17 cellular contexts compared by ENCODE assay signal in the genomic region with DNA sequence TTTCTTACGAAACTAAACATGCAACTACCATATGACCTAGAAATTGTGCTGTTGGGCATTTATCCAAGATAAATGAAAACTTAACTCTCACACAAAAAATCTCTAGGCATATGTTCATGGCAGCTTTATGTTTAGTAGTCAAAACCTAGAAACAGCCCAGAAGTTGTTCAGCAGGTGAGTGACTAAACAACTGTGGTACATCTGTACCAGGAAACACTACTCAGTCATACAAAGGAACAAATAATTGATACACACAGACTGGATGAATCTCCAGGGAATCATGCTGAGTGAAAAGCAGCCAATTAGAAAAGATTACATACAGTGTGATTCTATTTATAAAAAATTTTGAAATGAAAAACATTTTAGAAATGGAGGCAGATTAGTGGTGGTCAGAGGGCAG. TPM values are rescaled to one million over a fixed set of nuclear protein-coding genes. Genes with fewer than 3 reads are reported as not detected.
DNase-seq lines count a peak whose midpoint lies in the region; ATAC-seq and TF ChIP-seq lines count a peak whose summit lies in the region.
"Had no signal": no experiment of that assay in that cellular context is flagged by ENCODE, and none has a peak within 500 bp of the region (broad histone marks: within the 10 kb centered on the region; RNA-seq: fewer than 3 reads in every experiment).

No MANE protein-coding gene starts in this region.

- DNase-seq in MCF 10A (ENCODE audit: unreplicated experiment) (peak; percentile 11), breast epithelium (ENCODE audit: low spot score in 2 of 2) (no peak), choroid plexus epithelial cell (ENCODE audit: low read depth) (peak; percentile 59), fibroblast of the conjunctiva (ENCODE audit: low read depth) (peak; percentile 13), colonic mucosa (no peak), GM13977 (ENCODE audit: low spot score) (no peak)
- DNase-seq: CD4-positive, alpha-beta memory T cell; GF-D8; HCEC 1CT; NCI-H1105; NCI-H1694 treated with DMSO at 0.1 percent for 48 hours; NCI-H2107; NCI-H226; NCI-H524 treated with DMSO at 0.1 percent for 48 hours; SJCRH30 had no signal

- TF ChIP-seq CTCF in MCF 10A (IDR thresholded peaks at IDR 0.05; ENCODE audit: unreplicated experiment) (no peak), breast epithelium (IDR thresholded peaks at IDR 0.05) (no peak), choroid plexus epithelial cell (conservative IDR thresholded peaks at IDR 0.05; ENCODE audit: low read depth, low read length) (no peak), colonic mucosa (IDR thresholded peaks at IDR 0.05) (no peak), GM13977 (IDR thresholded peaks at IDR 0.05; ENCODE audit: extremely low read depth, insufficient read depth, missing control alignments) (no peak)

- H3K36me3 ChIP-seq in breast epithelium (peaks cover 2% of the 10 kb centered on the region), colonic mucosa (no peaks in the 10 kb centered on the region)
- H3K36me3 ChIP-seq: SJCRH30 had no signal

- no peaks in the 10 kb centered on the region for H3K4me1 Mint-ChIP-seq in MCF 10A (ENCODE audit: insufficient read depth, unreplicated experiment)
- H3K4me1 Mint-ChIP-seq: CD4-positive, alpha-beta memory T cell; GM23338 had no signal

- in situ Hi-C loops in GM13977 (cut with MboI; ENCODE audit: low pct_unique_long_range_greater_than_20kb, low sequenced_read_pairs, unreplicated experiment): no loop called here

- POLR2A ChIA-PET in MCF 10A (lab: Yijun Ruan, JAX): no interaction called here

- H3K4me3 ChIP-seq in breast epithelium (no peak overlapping the region), choroid plexus epithelial cell (ENCODE audit: low read depth, low read length) (no peak overlapping the region), colonic mucosa (no peak overlapping the region)
- H3K4me3 ChIP-seq: GM23338, SJCRH30 had no signal

- ATAC-seq in HG02938 (IDR thresholded peaks at IDR 0.05; ENCODE audit: unreplicated experiment): no peak
- ATAC-seq: GM23338 had no signal

- no peak overlapping the region for H3K27ac Mint-ChIP-seq in MCF 10A (ENCODE audit: low read depth, unreplicated experiment)
- H3K27ac Mint-ChIP-seq: GM23338 had no signal

- no peaks in the 10 kb centered on the region for H3K9me3 ChIP-seq in breast epithelium
- no peaks in the 10 kb centered on the region for H3K9me3 ChIP-seq in colonic mucosa
- H3K9me3 ChIP-seq: SJCRH30 had no signal

- no peak overlapping the region for H3K4me3 Mint-ChIP-seq in MCF 10A (ENCODE audit: unreplicated experiment)
- H3K4me3 Mint-ChIP-seq: CD4-positive, alpha-beta memory T cell; GM23338 had no signal

- H3K4me1 ChIP-seq in breast epithelium (no peaks in the 10 kb centered on the region), colonic mucosa (no peaks in the 10 kb centered on the region)
- H3K4me1 ChIP-seq: SJCRH30 had no signal

- H3K9ac ChIP-seq in colonic mucosa (ENCODE audit: low read depth in 2 of 2, low read length in 2 of 2): no peak overlapping the region

- CTCF ChIA-PET in MCF 10A (lab: Yijun Ruan, JAX): no interaction called here

- no peaks in the 10 kb centered on the region for H3K27me3 ChIP-seq in breast epithelium
- no peaks in the 10 kb centered on the region for H3K27me3 ChIP-seq in colonic mucosa
- H3K27me3 ChIP-seq: SJCRH30 had no signal

- TF ChIP-seq POLR2A in breast epithelium (IDR thresholded peaks at IDR 0.05): no peak

- H3K9me3 Mint-ChIP-seq in MCF 10A (ENCODE audit: unreplicated experiment): no peaks in the 10 kb centered on the region
- H3K9me3 Mint-ChIP-seq: GM23338 had no signal

- peaks cover 33% of the 10 kb centered on the region for H3K36me3 Mint-ChIP-seq in MCF 10A (ENCODE audit: insufficient read depth, unreplicated experiment)

- H3K27ac ChIP-seq in breast epithelium (no peak overlapping the region), colonic mucosa (no peak overlapping the region)
- H3K27ac ChIP-seq: SJCRH30 had no signal

- intact Hi-C loops in MCF 10A (cut with micrococcal nuclease) (no loop called here), breast epithelium (cut with DNase I; ENCODE audit: low total_unique reads) (no loop called here), colonic mucosa (cut with DNase I) (no loop called here)

- H3K27me3 Mint-ChIP-seq in MCF 10A (ENCODE audit: insufficient read depth, unreplicated experiment): no peaks in the 10 kb centered on the region
- H3K27me3 Mint-ChIP-seq: CD4-positive, alpha-beta memory T cell had no signal

- BruUV-seq in MCF 10A (replicated peaks; lab: Mats Ljungman, UMichigan): no TSS peak

RNA-seq across cellular contexts. Expression of a gene that starts 29.3 kb away (rescaled TPM):
- total RNA-seq in MCF 10A (2022) (13.0 and 16.6 TPM in 2 replicates), breast epithelium (10 to 100 TPM; 30.9 to 52.1 (median 40.6) TPM), colonic mucosa (10 to 100 TPM in 1 of 2 donors, 1 to 10 TPM in 1; 8.1 to 17.2 TPM)

RNA-seq across cellular contexts. Expression of a gene that starts 35.5 kb away (rescaled TPM):
- total RNA-seq in MCF 10A (2022): not detected in 2 replicates
- total RNA-seq in breast epithelium: not detected
- total RNA-seq in colonic mucosa: under 1 TPM in 1 of 2 donors, not detected in 1; 0.29 TPM
- total RNA-seq: CD4-positive, alpha-beta memory T cell; GM23338; SJCRH30 had no signal

RNA-seq across cellular contexts. Expression of a gene that starts 35.7 kb away (rescaled TPM):
- not detected in 2 replicates for total RNA-seq in MCF 10A (2022)
- total RNA-seq in breast epithelium: under 1 TPM in 1 of 3 donors, not detected in 2; 0.15 TPM
- total RNA-seq in colonic mucosa: under 1 TPM; 0.12 to 0.48 TPM
- total RNA-seq: CD4-positive, alpha-beta memory T cell had no signal

Comparison
In these comparisons a context has a peak if more than half of its experiments do, and no peak if none do; other contexts are left out.
1. DNase-seq: peak in MCF 10A (single experiment), choroid plexus epithelial cell (single experiment) and fibroblast of the conjunctiva (single experiment); none in breast epithelium (0 of 2), colonic mucosa (single experiment) and GM13977 (single experiment).